Comparison of ENCODE assay signal across 8 cellular contexts in genomic region chr1:225766967-225767413, GRCh38. TPM values are rescaled to one million over a fixed set of nuclear protein-coding genes. Genes with fewer than 3 reads are reported as not detected.
DNase-seq lines count a peak whose midpoint lies in the region; ATAC-seq and TF ChIP-seq lines count a peak whose summit lies in the region.

No MANE protein-coding gene starts in this region.

- H3K27ac ChIP-seq in RWPE2 (ENCODE audit: poor library complexity, severe bottlenecking) = peak overlapping the region; percentile 23
- peak overlapping the region; percentile 61 to 70 (median 67) for H3K27ac ChIP-seq in sigmoid colon

- no peaks in the 10 kb centered on the region for H3K36me3 Mint-ChIP-seq in activated CD4-positive, alpha-beta T cell treated with anti-CD3 and anti-CD28 coated beads for 36 hours (ENCODE audit: low read depth)

- TF ChIP-seq EP300 in sigmoid colon (IDR thresholded peaks at IDR 0.05) = peak in 2 of 4 donors; percentile 57 to 74

- TF ChIP-seq CTCF in RWPE2 (IDR thresholded peaks at IDR 0.05; ENCODE audit: poor library complexity, severe bottlenecking) (no peak), foreskin fibroblast (IDR thresholded peaks at IDR 0.05; ENCODE audit: low read depth, low read length) (no peak), sigmoid colon (IDR thresholded peaks at IDR 0.05) (no peak)

- H3K9me3 Mint-ChIP-seq in activated CD4-positive, alpha-beta T cell treated with anti-CD3 and anti-CD28 coated beads for 36 hours (ENCODE audit: low read depth) = no peaks in the 10 kb centered on the region

- no peak overlapping the region for H3K4me3 ChIP-seq in RWPE2 (ENCODE audit: severe bottlenecking)
- H3K4me3 ChIP-seq in foreskin fibroblast (ENCODE audit: low read depth in 1 of 2, low read length in 2 of 2) = no peak overlapping the region
- H3K4me3 ChIP-seq in sigmoid colon = no peak overlapping the region

- POLR2A ChIA-PET in activated CD4-positive, alpha-beta T cell treated with anti-CD3 and anti-CD28 coated beads for 36 hours (lab: Charles Lee) = no interaction called here

- WGBS in sigmoid colon, 2 donors = 75 to 81% methylated on average over 6 of the region's 6 CpGs

- H3K4me1 ChIP-seq in RWPE2 (ENCODE audit: insufficient read depth, poor library complexity, severe bottlenecking) (peaks cover 7% of the 10 kb centered on the region), sigmoid colon (peaks cover 0 to 74% (median 71%) of the 10 kb centered on the region in 4 donors)

- DNase-seq in ELR (ENCODE audit: low read depth) (peak; percentile 58), RWPE2 (ENCODE audit: low spot score) (no peak), foreskin fibroblast (peak; percentile 94 to 96), sigmoid colon (peak; percentile 89)
- DNase-seq in activated CD4-positive, alpha-beta T cell treated with anti-CD3 and anti-CD28 coated beads for 36 hours = no peak
- no peak for DNase-seq in activated effector memory CD4-positive, alpha-beta T cell treated with anti-CD3 and anti-CD28 coated beads, Interleukin-2, amount 50 U/mL, for 16 hours
- DNase-seq in stimulated activated CD8-positive, alpha-beta memory T cell treated with anti-CD3 and anti-CD28 coated beads, Interleukin-4, amount 100 ng/mL, for 48 hours = no peak

- H3K27me3 ChIP-seq in RWPE2 (ENCODE audit: insufficient read depth, poor library complexity, severe bottlenecking) (no peaks in the 10 kb centered on the region), sigmoid colon (no peaks in the 10 kb centered on the region)

- H3K27ac Mint-ChIP-seq in activated CD4-positive, alpha-beta T cell treated with anti-CD3 and anti-CD28 coated beads for 36 hours = no peak overlapping the region

- CTCF ChIA-PET in activated CD4-positive, alpha-beta T cell treated with anti-CD3 and anti-CD28 coated beads for 36 hours (lab: Charles Lee) = interaction anchor here (0.5 to 1.2 kb wide), 3 partner anchors 9 to 113 kb away, joined by 3 to 11 read pairs (median 4); partner anchors contain the start of gene SRP9

- H3K36me3 ChIP-seq in RWPE2 (ENCODE audit: low read depth) (no peaks in the 10 kb centered on the region), sigmoid colon (no peaks in the 10 kb centered on the region)

- H3K4me1 Mint-ChIP-seq in activated CD4-positive, alpha-beta T cell treated with anti-CD3 and anti-CD28 coated beads for 36 hours = no peaks in the 10 kb centered on the region

- ATAC-seq in RWPE2 (ENCODE audit: low read depth) (0 out of 3 replicates have a peak, but pooled peaks have one; percentile 27), HG02852 (IDR thresholded peaks at IDR 0.05; ENCODE audit: unreplicated experiment) (no peak)
- ATAC-seq in activated CD4-positive, alpha-beta T cell treated with anti-CD3 and anti-CD28 coated beads for 36 hours = no peak

- H3K27me3 Mint-ChIP-seq in activated CD4-positive, alpha-beta T cell treated with anti-CD3 and anti-CD28 coated beads for 36 hours = no peaks in the 10 kb centered on the region

- no peak overlapping the region for H3K4me3 Mint-ChIP-seq in activated CD4-positive, alpha-beta T cell treated with anti-CD3 and anti-CD28 coated beads for 36 hours

- intact Hi-C loops in sigmoid colon (cut with DNase I) = no loop called here
- intact Hi-C loops in activated CD4-positive, alpha-beta T cell treated with anti-CD3 and anti-CD28 coated beads for 36 hours (cut with DNase I, micrococcal nuclease) = no loop called here

- no peaks in the 10 kb centered on the region for H3K9me3 ChIP-seq in RWPE2 (ENCODE audit: severe bottlenecking)
- no peaks in the 10 kb centered on the region for H3K9me3 ChIP-seq in sigmoid colon

- TF ChIP-seq POLR2A in sigmoid colon (IDR thresholded peaks at IDR 0.05) = no peak

RNA-seq across cellular contexts. Expression of gene SRP9, which starts 10.6 kb away (rescaled TPM):
- 100 to 1,000 TPM; 148 to 270 (median 220) TPM for total RNA-seq in sigmoid colon
- polyA plus RNA-seq in sigmoid colon = 100 to 1,000 TPM; 262 to 513 (median 358) TPM
- 100 to 1,000 TPM; 263 to 308 TPM for total RNA-seq in activated CD4-positive, alpha-beta T cell treated with anti-CD3 and anti-CD28 coated beads for 36 hours

RNA-seq across cellular contexts. Expression of gene EPHX1, which starts 42.9 kb away (rescaled TPM):
- 10 to 100 TPM; 43.6 to 78.9 (median 67.7) TPM for total RNA-seq in sigmoid colon
- polyA plus RNA-seq in sigmoid colon = 10 to 100 TPM in 2 of 3 donors, 1 to 10 TPM in 1; 6.9 to 26.6 (median 14.4) TPM
- 1 to 10 TPM; 2.5 to 2.6 TPM for total RNA-seq in activated CD4-positive, alpha-beta T cell treated with anti-CD3 and anti-CD28 coated beads for 36 hours

Comparison
In these comparisons a context has a peak if more than half of its experiments do, and no peak if none do; other contexts are left out.
1. DNase-seq: peak in ELR (single experiment), foreskin fibroblast (2 of 2) and sigmoid colon (single experiment); none in RWPE2 (single experiment), activated CD4-positive, alpha-beta T cell treated with anti-CD3 and anti-CD28 coated beads for 36 hours (single experiment), activated effector memory CD4-positive, alpha-beta T cell treated with anti-CD3 and anti-CD28 coated beads, Interleukin-2, amount 50 U/mL, for 16 hours (single experiment) and stimulated activated CD8-positive, alpha-beta memory T cell treated with anti-CD3 and anti-CD28 coated beads, Interleukin-4, amount 100 ng/mL, for 48 hours (single experiment).
2. RNA of gene EPHX1, which starts 42.9 kb away (total RNA-seq): 43.6 to 78.9 TPM in sigmoid colon; 2.5 to 2.6 TPM in activated CD4-positive, alpha-beta T cell treated with anti-CD3 and anti-CD28 coated beads for 36 hours; every median in the first group is over 10 times any median in the second.